Comparison of ENCODE assay signal across 14 cellular contexts in genomic region chr19:35437152-35437951, GRCh38. TPM values are rescaled to one million over a fixed set of nuclear protein-coding genes. Genes with fewer than 3 reads are reported as not detected.
DNase-seq lines count a peak whose midpoint lies in the region; ATAC-seq and TF ChIP-seq lines count a peak whose summit lies in the region.
"Had no signal": no experiment of that assay in that cellular context is flagged by ENCODE, and none has a peak within 500 bp of the region (broad histone marks: within the 10 kb centered on the region; RNA-seq: fewer than 3 reads in every experiment).

No MANE protein-coding gene starts in this region.

- no peaks in the 10 kb centered on the region for H3K36me3 ChIP-seq in gastroesophageal sphincter
- H3K36me3 ChIP-seq: neural progenitor cell, tibial nerve had no signal

- H3K4me1 ChIP-seq in gastroesophageal sphincter, result peaks cover 0 to 24% (median 15%) of the 10 kb centered on the region in 3 donors
- H3K4me1 ChIP-seq: neural progenitor cell had no signal

- TF ChIP-seq CTCF in VCaP (conservative IDR thresholded peaks at IDR 0.05) (no peak), gastroesophageal sphincter (IDR thresholded peaks at IDR 0.05) (no peak)

- TF ChIP-seq EP300 in gastroesophageal sphincter (IDR thresholded peaks at IDR 0.05), result no peak

- no peak overlapping the region for H3K4me3 ChIP-seq in gastroesophageal sphincter
- no peak overlapping the region for H3K4me3 ChIP-seq in skin epidermis
- H3K4me3 ChIP-seq: neural progenitor cell, tibial nerve had no signal

- peaks cover 71% of the 10 kb centered on the region for H3K27me3 ChIP-seq in gastroesophageal sphincter
- H3K27me3 ChIP-seq: neural progenitor cell had no signal

- peak overlapping the region; percentile 100 for H3K27ac ChIP-seq in VCaP
- H3K27ac ChIP-seq in gastroesophageal sphincter, result peak overlapping the region in 3 of 4 donors; percentile 7 to 60 (median 24)
- H3K27ac ChIP-seq in skin epidermis, result peak overlapping the region in 20 of 21 experiments; percentile 19 to 86 (median 71)
- H3K27ac ChIP-seq: KMS-11, neural progenitor cell had no signal

- TF ChIP-seq POLR2A in gastroesophageal sphincter (IDR thresholded peaks at IDR 0.05), result no peak

- no peak for ATAC-seq in gastroesophageal sphincter
- no peak for ATAC-seq in HG03439 (IDR thresholded peaks at IDR 0.05; ENCODE audit: unreplicated experiment)

- 29% methylated on average over 3 of the region's 18 CpGs; no CpG with 5 or more reads in 1 of the 2 donors for WGBS in gastroesophageal sphincter (ENCODE audit: low coverage in 1 of 2), 2 donors

- H3K9me3 ChIP-seq in gastroesophageal sphincter, result no peaks in the 10 kb centered on the region
- H3K9me3 ChIP-seq: tibial nerve had no signal

- DNase-seq in DMS 273 (lab: John Stamatoyannopoulos, UW; ENCODE audit: unreplicated experiment) (peak; percentile 57), DMS 273 treated with DMSO at 0.1 percent for 48 hours (lab: John Stamatoyannopoulos, UW) (no peak), NCI-H82 (lab: John Stamatoyannopoulos, UW) (no peak), NCI-H748 (lab: John Stamatoyannopoulos, UW; ENCODE audit: unreplicated experiment) (no peak)
- DNase-seq: NCI-H2227 treated with DMSO at 0.1 percent for 48 hours, SHP77 treated with DMSO at 0.1 percent for 48 hours had no signal

RNA-seq across cellular contexts. Expression of gene FFAR2, which starts 10.7 kb away (rescaled TPM):
- 1 to 10 TPM in 1 of 4 donors, under 1 TPM in 1, not detected in 2; 0.35 to 1.3 TPM for total RNA-seq in gastroesophageal sphincter
- total RNA-seq: A172 had no signal

RNA-seq across cellular contexts. Expression of gene KRTDAP, which starts 52.9 kb away (rescaled TPM):
- not detected for total RNA-seq in gastroesophageal sphincter
- total RNA-seq: A172, tibial nerve had no signal

Comparison
In these comparisons a context has a peak if more than half of its experiments do, and no peak if none do; other contexts are left out.
1. H3K27ac ChIP-seq: peak in every context shown above with its lines; median percentile 100 in VCaP; 71 in skin epidermis; 24 in gastroesophageal sphincter.